Comparison of ENCODE assay signal across 16 cellular contexts in the genomic region with DNA sequence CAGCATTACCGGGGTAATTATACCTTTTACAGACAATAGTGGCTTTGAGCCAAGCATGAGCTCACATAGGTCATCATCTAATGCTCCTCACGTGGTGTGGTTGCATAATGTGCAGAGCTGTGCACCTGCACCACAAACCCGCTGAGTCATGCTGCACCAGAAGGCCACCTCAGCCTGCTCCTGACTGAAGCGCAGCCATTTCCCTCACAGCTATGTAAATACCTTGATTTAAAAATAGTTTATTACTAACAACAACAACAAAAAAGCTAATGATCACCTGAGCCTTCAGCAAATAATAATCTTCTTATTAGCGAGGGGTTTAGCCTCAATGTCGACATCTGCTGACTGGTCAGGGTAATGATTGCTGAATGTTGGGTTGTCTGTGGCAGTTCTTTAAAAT.
DNase-seq lines count a peak whose midpoint lies in the region; ATAC-seq and TF ChIP-seq lines count a peak whose summit lies in the region.
"Had no signal": no experiment of that assay in that cellular context is flagged by ENCODE, and none has a peak within 500 bp of the region (broad histone marks: within the 10 kb centered on the region; RNA-seq: fewer than 3 reads in every experiment).

No MANE protein-coding gene starts in this region.

- H3K4me3 ChIP-seq in coronary artery, result no peak overlapping the region
- H3K4me3 ChIP-seq: BLaER1 treated with 17β-estradiol and CSF1 and Interleukin-3, amounts not matched to agents 10 nM and 100 nM; cardiac muscle cell; GM23248; SK-N-MC had no signal

- peaks cover 5 to 35% of the 10 kb centered on the region in 2 donors for H3K9me3 Mint-ChIP-seq in stimulated activated naive CD8-positive, alpha-beta T cell treated with anti-CD3 and anti-CD28 coated beads, Interleukin-15, amount 100 ng/mL, for 72 hours

- H3K27ac ChIP-seq in epithelial cell of prostate, result peak overlapping the region; percentile 9
- no peak overlapping the region for H3K27ac ChIP-seq in coronary artery
- H3K27ac ChIP-seq: BLaER1 treated with 17β-estradiol and CSF1 and Interleukin-3, amounts not matched to agents 10 nM and 100 nM; cardiac muscle cell; GM23248; KMS-11; SK-N-MC had no signal

- peak; percentile 8 for DNase-seq in stimulated activated naive CD8-positive, alpha-beta T cell treated with anti-CD3 and anti-CD28 coated beads, Interleukin-15, Interleukin-2, amounts not matched to agents 100 U/mL and 50 U/mL, for 24 hours
- DNase-seq in stimulated activated naive CD8-positive, alpha-beta T cell treated with anti-CD3 and anti-CD28 coated beads, Interleukin-15, amount 100 ng/mL, for 72 hours, result no peak
- DNase-seq in NCI-H748 treated with DMSO at 0.1 percent for 48 hours (lab: John Stamatoyannopoulos, UW) (peak; percentile 19), epithelial cell of prostate (ENCODE audit: low read depth, low spot score) (peak; percentile 48), kidney glomerular epithelial cell (lab: John Stamatoyannopoulos, UW) (no peak), coronary artery (ENCODE audit: low spot score) (no peak)
- DNase-seq: activated CD4-positive, CD25-positive, alpha-beta regulatory T cell treated with anti-CD3 and anti-CD28 coated beads, Interleukin-2, amount 50 U/mL, for 72 hours; GM23248; left ventricle myocardium superior; stimulated activated CD4-positive, alpha-beta T cell treated with anti-CD3 and anti-CD28 coated beads, Interleukin-12 subunit alpha, Interleukin-12 subunit beta, amount 100 ng/mL, for 4 hours had no signal

- H3K4me1 Mint-ChIP-seq in stimulated activated naive CD8-positive, alpha-beta T cell treated with anti-CD3 and anti-CD28 coated beads, Interleukin-15, amount 100 ng/mL, for 72 hours, result no peaks in the 10 kb centered on the region

- no peaks in the 10 kb centered on the region for H3K27me3 Mint-ChIP-seq in stimulated activated naive CD8-positive, alpha-beta T cell treated with anti-CD3 and anti-CD28 coated beads, Interleukin-15, amount 100 ng/mL, for 72 hours

- H3K4me3 Mint-ChIP-seq in stimulated activated naive CD8-positive, alpha-beta T cell treated with anti-CD3 and anti-CD28 coated beads, Interleukin-15, amount 100 ng/mL, for 72 hours, result no peak overlapping the region

- TF ChIP-seq CTCF in coronary artery (IDR thresholded peaks at IDR 0.05), result no peak

- no peak for ATAC-seq in stimulated activated naive CD8-positive, alpha-beta T cell treated with anti-CD3 and anti-CD28 coated beads, Interleukin-15, Interleukin-2, amounts not matched to agents 100 U/mL and 50 U/mL, for 24 hours
- ATAC-seq in stimulated activated naive CD8-positive, alpha-beta T cell treated with anti-CD3 and anti-CD28 coated beads, Interleukin-15, amount 100 ng/mL, for 72 hours, result no peak
- ATAC-seq in HG03565 (IDR thresholded peaks at IDR 0.05; ENCODE audit: unreplicated experiment) (no peak), GM18858 (IDR thresholded peaks at IDR 0.05; ENCODE audit: unreplicated experiment) (no peak)
- ATAC-seq: left ventricle myocardium superior had no signal

- no peak overlapping the region for H3K27ac Mint-ChIP-seq in stimulated activated naive CD8-positive, alpha-beta T cell treated with anti-CD3 and anti-CD28 coated beads, Interleukin-15, amount 100 ng/mL, for 72 hours

Comparison
In these comparisons a context has a peak if more than half of its experiments do, and no peak if none do; other contexts are left out.
1. DNase-seq: peak in stimulated activated naive CD8-positive, alpha-beta T cell treated with anti-CD3 and anti-CD28 coated beads, Interleukin-15, Interleukin-2, amounts not matched to agents 100 U/mL and 50 U/mL, for 24 hours (single experiment), NCI-H748 treated with DMSO at 0.1 percent for 48 hours (single experiment) and epithelial cell of prostate (single experiment); none in stimulated activated naive CD8-positive, alpha-beta T cell treated with anti-CD3 and anti-CD28 coated beads, Interleukin-15, amount 100 ng/mL, for 72 hours (0 of 2), kidney glomerular epithelial cell (single experiment) and coronary artery (single experiment).